10 cellular contexts compared by ENCODE assay signal in the genomic region with DNA sequence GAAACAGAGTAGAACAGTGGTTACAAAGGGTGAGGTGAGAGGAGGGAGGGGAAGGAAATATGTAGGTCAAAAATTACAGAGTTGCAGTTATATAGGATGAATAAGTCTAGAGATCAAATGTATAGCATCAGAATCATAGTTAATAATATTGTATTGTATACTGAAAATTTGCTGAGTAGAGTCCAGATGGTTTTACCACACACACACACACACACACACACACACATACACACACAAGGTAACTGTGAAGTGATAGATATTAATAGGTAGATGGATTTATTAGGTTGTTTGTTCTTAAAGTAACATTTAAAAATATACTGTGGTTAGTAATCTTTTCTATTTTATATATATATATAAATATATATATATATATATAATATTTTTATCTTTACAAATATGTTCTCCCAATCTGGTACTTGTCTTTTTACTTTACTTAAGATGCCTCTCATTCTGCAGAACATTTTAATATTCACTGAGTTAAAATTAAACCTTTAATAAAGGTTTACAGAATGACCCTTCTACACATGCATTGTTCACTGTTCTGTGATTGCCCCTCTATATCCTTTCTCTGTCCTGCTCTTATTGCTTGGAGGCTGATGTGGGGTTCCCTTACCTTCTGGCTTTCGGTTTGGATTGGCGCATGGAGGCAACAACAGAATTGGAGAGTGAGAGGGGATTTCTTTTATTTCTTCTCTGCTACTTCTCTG. TPM values are rescaled to one million over a fixed set of nuclear protein-coding genes. Genes with fewer than 3 reads are reported as not detected.
DNase-seq lines count a peak whose midpoint lies in the region; ATAC-seq, FAIRE-seq and TF ChIP-seq lines count a peak whose summit lies in the region.
"Had no signal": no experiment of that assay in that cellular context is flagged by ENCODE, and none has a peak within 500 bp of the region (broad histone marks: within the 10 kb centered on the region; RNA-seq: fewer than 3 reads in every experiment).

No MANE protein-coding gene starts in this region.

- peak; percentile 9 for ATAC-seq in HG02759 (IDR thresholded peaks at IDR 0.05; ENCODE audit: unreplicated experiment)
- ATAC-seq in WTC11 = no peak
- peak; percentile 14 for ATAC-seq in foreskin keratinocyte
- no peak for ATAC-seq in GM21390 (IDR thresholded peaks at IDR 0.05; ENCODE audit: unreplicated experiment)
- ATAC-seq: stimulated activated naive CD8-positive, alpha-beta T cell treated with anti-CD3 and anti-CD28 coated beads, Interleukin-15, amount 100 ng/mL, for 72 hours had no signal

- TF ChIP-seq CTCF in WTC11 (IDR thresholded peaks at IDR 0.05) (no peak), foreskin keratinocyte (conservative IDR thresholded peaks at IDR 0.05) (no peak), retinal pigment epithelial cell (conservative IDR thresholded peaks at IDR 0.05; ENCODE audit: low read depth, low read length) (no peak), D721Med (IDR thresholded peaks at IDR 0.05; ENCODE audit: insufficient read depth, missing control alignments) (no peak)

- H3K4me1 Mint-ChIP-seq in WTC11 = peaks cover 61% of the 10 kb centered on the region
- H3K4me1 Mint-ChIP-seq: memory B cell; stimulated activated naive CD8-positive, alpha-beta T cell treated with anti-CD3 and anti-CD28 coated beads, Interleukin-15, amount 100 ng/mL, for 72 hours had no signal

- FAIRE-seq in D721Med (lab: Jason Lieb, UNC) = no peak

- CTCF ChIA-PET in WTC11 (lab: Charles Lee) = no interaction called here

- peaks cover 21% of the 10 kb centered on the region for H3K4me1 ChIP-seq in foreskin keratinocyte

- peaks cover 13% of the 10 kb centered on the region for H3K9me3 Mint-ChIP-seq in WTC11
- H3K9me3 Mint-ChIP-seq: memory B cell had no signal

- no peaks in the 10 kb centered on the region; the same call in 1 of the 2 replicates for H3K27me3 Mint-ChIP-seq in WTC11 (ENCODE audit: low read depth)
- H3K27me3 Mint-ChIP-seq: memory B cell; stimulated activated naive CD8-positive, alpha-beta T cell treated with anti-CD3 and anti-CD28 coated beads, Interleukin-15, amount 100 ng/mL, for 72 hours had no signal

- peak overlapping the region; percentile 60 for H3K4me3 ChIP-seq in retinal pigment epithelial cell (ENCODE audit: low read length)

- H3K4me3 Mint-ChIP-seq in WTC11 = peak overlapping the region; percentile 83
- H3K4me3 Mint-ChIP-seq: memory B cell; stimulated activated naive CD8-positive, alpha-beta T cell treated with anti-CD3 and anti-CD28 coated beads, Interleukin-15, amount 100 ng/mL, for 72 hours had no signal

- H3K36me3 Mint-ChIP-seq in WTC11 = peaks cover 22% of the 10 kb centered on the region
- H3K36me3 Mint-ChIP-seq: memory B cell had no signal

- no peaks in the 10 kb centered on the region for H3K27me3 ChIP-seq in foreskin keratinocyte

- DNase-seq in WTC11 (ENCODE audit: low spot score) (no peak), foreskin keratinocyte (peak in 1 of 2 donors; percentile 50), retinal pigment epithelial cell (ENCODE audit: low read depth) (no peak), SK-N-DZ (ENCODE audit: low spot score) (no peak), D721Med (ENCODE audit: insufficient read length, low spot score) (no peak)
- DNase-seq: effector CD8-positive, alpha-beta T cell; stimulated activated naive CD8-positive, alpha-beta T cell treated with anti-CD3 and anti-CD28 coated beads, Interleukin-15, amount 100 ng/mL, for 72 hours had no signal

- H3K27ac Mint-ChIP-seq in WTC11 = peak overlapping the region; percentile 99
- H3K27ac Mint-ChIP-seq: memory B cell had no signal

- POLR2A ChIA-PET in WTC11 (lab: Charles Lee) = no interaction called here

- H3K27ac ChIP-seq in foreskin keratinocyte = peak overlapping the region; percentile 64

TF ChIP-seq in WTC11, 78 proteins besides CTCF, POLR2A, EP300 and RAD21 (continues in another document):
- TF ChIP-seq TP53 (CRISPR knock-in tag; IDR thresholded peaks at IDR 0.05) = no peak
- TF ChIP-seq, protein P1, sequence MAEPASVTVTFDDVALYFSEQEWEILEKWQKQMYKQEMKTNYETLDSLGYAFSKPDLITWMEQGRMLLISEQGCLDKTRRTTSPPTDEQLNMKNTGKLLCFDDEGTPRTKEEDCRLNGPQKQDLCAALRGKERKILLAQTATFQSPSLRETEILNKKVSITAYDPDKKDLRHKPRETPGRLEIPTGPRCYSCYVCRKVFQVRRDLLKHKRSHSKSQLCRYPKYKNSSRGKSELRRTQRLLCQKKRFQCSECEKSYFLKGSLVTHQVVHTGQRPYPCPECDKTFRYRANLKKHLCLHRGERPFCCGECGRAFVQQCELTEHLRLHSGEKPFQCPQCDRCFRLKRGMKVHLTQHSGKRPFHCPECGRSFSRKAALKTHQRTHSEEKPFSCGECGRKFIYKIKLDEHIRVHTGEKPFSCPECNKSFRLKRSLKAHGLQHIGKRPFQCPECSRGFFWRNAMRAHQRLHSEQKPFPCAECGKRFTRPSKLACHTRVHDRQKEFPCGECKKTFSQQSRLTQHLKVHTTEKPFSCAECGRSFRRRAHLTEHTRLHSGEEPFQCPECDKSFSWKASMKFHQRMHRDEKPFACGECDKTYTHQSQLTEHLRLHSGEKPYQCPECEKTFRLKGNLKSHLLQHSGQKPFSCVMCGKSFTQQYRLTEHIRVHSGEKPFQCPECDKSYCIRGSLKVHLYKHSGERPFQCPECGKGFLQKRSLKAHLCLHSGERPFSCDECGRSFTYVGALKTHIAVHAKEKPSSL (CRISPR knock-in tag; conservative IDR thresholded peaks at IDR 0.05) = no peak
- TF ChIP-seq, protein P2, sequence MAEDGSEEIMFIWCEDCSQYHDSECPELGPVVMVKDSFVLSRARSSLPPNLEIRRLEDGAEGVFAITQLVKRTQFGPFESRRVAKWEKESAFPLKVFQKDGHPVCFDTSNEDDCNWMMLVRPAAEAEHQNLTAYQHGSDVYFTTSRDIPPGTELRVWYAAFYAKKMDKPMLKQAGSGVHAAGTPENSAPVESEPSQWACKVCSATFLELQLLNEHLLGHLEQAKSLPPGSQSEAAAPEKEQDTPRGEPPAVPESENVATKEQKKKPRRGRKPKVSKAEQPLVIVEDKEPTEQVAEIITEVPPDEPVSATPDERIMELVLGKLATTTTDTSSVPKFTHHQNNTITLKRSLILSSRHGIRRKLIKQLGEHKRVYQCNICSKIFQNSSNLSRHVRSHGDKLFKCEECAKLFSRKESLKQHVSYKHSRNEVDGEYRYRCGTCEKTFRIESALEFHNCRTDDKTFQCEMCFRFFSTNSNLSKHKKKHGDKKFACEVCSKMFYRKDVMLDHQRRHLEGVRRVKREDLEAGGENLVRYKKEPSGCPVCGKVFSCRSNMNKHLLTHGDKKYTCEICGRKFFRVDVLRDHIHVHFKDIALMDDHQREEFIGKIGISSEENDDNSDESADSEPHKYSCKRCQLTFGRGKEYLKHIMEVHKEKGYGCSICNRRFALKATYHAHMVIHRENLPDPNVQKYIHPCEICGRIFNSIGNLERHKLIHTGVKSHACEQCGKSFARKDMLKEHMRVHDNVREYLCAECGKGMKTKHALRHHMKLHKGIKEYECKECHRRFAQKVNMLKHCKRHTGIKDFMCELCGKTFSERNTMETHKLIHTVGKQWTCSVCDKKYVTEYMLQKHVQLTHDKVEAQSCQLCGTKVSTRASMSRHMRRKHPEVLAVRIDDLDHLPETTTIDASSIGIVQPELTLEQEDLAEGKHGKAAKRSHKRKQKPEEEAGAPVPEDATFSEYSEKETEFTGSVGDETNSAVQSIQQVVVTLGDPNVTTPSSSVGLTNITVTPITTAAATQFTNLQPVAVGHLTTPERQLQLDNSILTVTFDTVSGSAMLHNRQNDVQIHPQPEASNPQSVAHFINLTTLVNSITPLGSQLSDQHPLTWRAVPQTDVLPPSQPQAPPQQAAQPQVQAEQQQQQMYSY (CRISPR knock-in tag; IDR thresholded peaks at IDR 0.05) = no peak
- TF ChIP-seq TCF7 (CRISPR knock-in tag; IDR thresholded peaks at IDR 0.05; ENCODE audit: low read depth) = no peak
- no peak for TF ChIP-seq ZNF232 (CRISPR knock-in tag; IDR thresholded peaks at IDR 0.05)
- TF ChIP-seq ZNF138 (CRISPR knock-in tag; conservative IDR thresholded peaks at IDR 0.05) = no peak
- TF ChIP-seq, protein P3, sequence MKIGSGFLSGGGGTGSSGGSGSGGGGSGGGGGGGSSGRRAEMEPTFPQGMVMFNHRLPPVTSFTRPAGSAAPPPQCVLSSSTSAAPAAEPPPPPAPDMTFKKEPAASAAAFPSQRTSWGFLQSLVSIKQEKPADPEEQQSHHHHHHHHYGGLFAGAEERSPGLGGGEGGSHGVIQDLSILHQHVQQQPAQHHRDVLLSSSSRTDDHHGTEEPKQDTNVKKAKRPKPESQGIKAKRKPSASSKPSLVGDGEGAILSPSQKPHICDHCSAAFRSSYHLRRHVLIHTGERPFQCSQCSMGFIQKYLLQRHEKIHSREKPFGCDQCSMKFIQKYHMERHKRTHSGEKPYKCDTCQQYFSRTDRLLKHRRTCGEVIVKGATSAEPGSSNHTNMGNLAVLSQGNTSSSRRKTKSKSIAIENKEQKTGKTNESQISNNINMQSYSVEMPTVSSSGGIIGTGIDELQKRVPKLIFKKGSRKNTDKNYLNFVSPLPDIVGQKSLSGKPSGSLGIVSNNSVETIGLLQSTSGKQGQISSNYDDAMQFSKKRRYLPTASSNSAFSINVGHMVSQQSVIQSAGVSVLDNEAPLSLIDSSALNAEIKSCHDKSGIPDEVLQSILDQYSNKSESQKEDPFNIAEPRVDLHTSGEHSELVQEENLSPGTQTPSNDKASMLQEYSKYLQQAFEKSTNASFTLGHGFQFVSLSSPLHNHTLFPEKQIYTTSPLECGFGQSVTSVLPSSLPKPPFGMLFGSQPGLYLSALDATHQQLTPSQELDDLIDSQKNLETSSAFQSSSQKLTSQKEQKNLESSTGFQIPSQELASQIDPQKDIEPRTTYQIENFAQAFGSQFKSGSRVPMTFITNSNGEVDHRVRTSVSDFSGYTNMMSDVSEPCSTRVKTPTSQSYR (CRISPR knock-in tag; IDR thresholded peaks at IDR 0.05) = no peak

RNA-seq across cellular contexts. Expression of a gene that starts 0.4 kb away (rescaled TPM):
- total RNA-seq in WTC11 (2021) = 0.69 to 1.6 TPM (median 1.0 TPM) in 3 replicates
- 0.20 and 0.25 TPM in 2 replicates for total RNA-seq in foreskin keratinocyte
- 0.08 and 0.13 TPM in 2 replicates for polyA plus RNA-seq in foreskin keratinocyte
- 0.30 and 0.38 TPM in 2 replicates for polyA plus RNA-seq in SK-N-DZ (2014; cell fraction: cytosol; rRNA removed)
- polyA plus RNA-seq in SK-N-DZ (2014; cell fraction: nucleus; rRNA removed) = 0.27 TPM in 1 of 2 replicates, not detected in the other

Comparison
In these comparisons a context has a peak if more than half of its experiments do, and no peak if none do; other contexts are left out.
1. ATAC-seq: peak in HG02759 (single experiment) and foreskin keratinocyte (single experiment); none in WTC11 (single experiment) and GM21390 (single experiment).